Comparison of ENCODE assay signal across 8 cellular contexts in genomic region chr21:33761104-33762036, GRCh38.
DNase-seq lines count a peak whose midpoint lies in the region; ATAC-seq and TF ChIP-seq lines count a peak whose summit lies in the region.

No MANE protein-coding gene starts in this region.

- no peaks in the 10 kb centered on the region for H3K4me1 Mint-ChIP-seq in activated T-helper 2 cell treated with anti-CD3 and anti-CD28 coated beads, Interferon-gamma antibody, Interleukin-2, Interleukin-4, amounts not matched to agents 10 μg/mL and 5 μg/mL and 100 μg/mL, durations not matched to agents 14 hours and 24 hours and 36 hours (ENCODE audit: low read depth)

- no peaks in the 10 kb centered on the region for H3K79me2 ChIP-seq in PC-9 (ENCODE audit: low read depth)

- H3K27me3 ChIP-seq in PC-9 (ENCODE audit: insufficient read depth, low read depth): no peaks in the 10 kb centered on the region

- peak overlapping the region; percentile 47; the same call in 1 of the 2 replicates for H3K4me3 ChIP-seq in PC-9

- H3K9me3 Mint-ChIP-seq in activated T-helper 2 cell treated with anti-CD3 and anti-CD28 coated beads, Interferon-gamma antibody, Interleukin-2, Interleukin-4, amounts not matched to agents 10 μg/mL and 5 μg/mL and 100 μg/mL, durations not matched to agents 14 hours and 24 hours and 36 hours: no peaks in the 10 kb centered on the region

- peak overlapping the region; percentile 56 for H2AFZ ChIP-seq in PC-9

- H3F3A ChIP-seq in PC-9 (ENCODE audit: insufficient read depth, low read depth): peaks cover 19% of the 10 kb centered on the region

- POLR2A ChIA-PET in PC-9 (lab: Charles Lee; ENCODE audit: unreplicated experiment): interaction anchor here (0.7 kb wide), 1 partner anchor 105 kb away, joined by 5 read pairs; no protein-coding TSS in a partner anchor

- no peak for ATAC-seq in GM21825 (IDR thresholded peaks at IDR 0.05; ENCODE audit: unreplicated experiment)
- ATAC-seq in stimulated activated naive CD8-positive, alpha-beta T cell treated with anti-CD3 and anti-CD28 coated beads, Interleukin-15, Interleukin-2, amounts not matched to agents 100 U/mL and 50 U/mL, for 24 hours: no peak

- H3K9me2 ChIP-seq in PC-9 (ENCODE audit: insufficient read depth): no peaks in the 10 kb centered on the region

- intact Hi-C loops in PC-9 (cut with micrococcal nuclease; ENCODE audit: unreplicated experiment): loop anchor here (1.0 to 5.0 kb wide), 4 partner anchors 40 to 119 kb away; partner anchors contain the start of gene ITSN1
- intact Hi-C loops in activated T-helper 2 cell treated with anti-CD3 and anti-CD28 coated beads, Interferon-gamma antibody, Interleukin-2, Interleukin-4, amounts not matched to agents 10 μg/mL and 5 μg/mL and 100 μg/mL, durations not matched to agents 14 hours and 24 hours and 36 hours (cut with micrococcal nuclease): no loop called here

- peak; percentile 97 for DNase-seq in ELR (ENCODE audit: low read depth)
- DNase-seq in PC-9: peak; percentile 37 to 94
- DNase-seq in epithelial cell of prostate (ENCODE audit: low read depth, low spot score): peak; percentile 84
- DNase-seq in myocyte (ENCODE audit: low read depth): peak; percentile 86
- DNase-seq in activated T-helper 2 cell treated with anti-CD3 and anti-CD28 coated beads, Interferon-gamma antibody, Interleukin-2, Interleukin-4, amounts not matched to agents 10 μg/mL and 5 μg/mL and 100 μg/mL, durations not matched to agents 14 hours and 24 hours and 36 hours (ENCODE audit: low spot score): no peak
- DNase-seq in stimulated activated naive CD8-positive, alpha-beta T cell treated with anti-CD3 and anti-CD28 coated beads, Interleukin-15, Interleukin-2, amounts not matched to agents 100 U/mL and 50 U/mL, for 24 hours: no peak
- DNase-seq in GOT3 (lab: John Stamatoyannopoulos, UW): no peak

- no peaks in the 10 kb centered on the region for H3K36me3 Mint-ChIP-seq in activated T-helper 2 cell treated with anti-CD3 and anti-CD28 coated beads, Interferon-gamma antibody, Interleukin-2, Interleukin-4, amounts not matched to agents 10 μg/mL and 5 μg/mL and 100 μg/mL, durations not matched to agents 14 hours and 24 hours and 36 hours (ENCODE audit: low read depth)

- H3K9me3 ChIP-seq in PC-9 (ENCODE audit: insufficient read depth, low read depth): no peaks in the 10 kb centered on the region

- H3K27ac ChIP-seq in PC-9 (peak overlapping the region; percentile 92), epithelial cell of prostate (peak overlapping the region; percentile 58)

- no peaks in the 10 kb centered on the region for H3K36me3 ChIP-seq in PC-9 (ENCODE audit: low read depth)

- peaks cover 33% of the 10 kb centered on the region for H3K4me1 ChIP-seq in PC-9 (replicated peaks; ENCODE audit: insufficient read depth)

- H3K4me2 ChIP-seq in PC-9: peak overlapping the region; percentile 80

- no peak overlapping the region for H3K4me3 Mint-ChIP-seq in activated T-helper 2 cell treated with anti-CD3 and anti-CD28 coated beads, Interferon-gamma antibody, Interleukin-2, Interleukin-4, amounts not matched to agents 10 μg/mL and 5 μg/mL and 100 μg/mL, durations not matched to agents 14 hours and 24 hours and 36 hours (ENCODE audit: low read depth)

- TF ChIP-seq CTCF in PC-9 (conservative IDR thresholded peaks at IDR 0.05): no peak

- no peak overlapping the region for H3K27ac Mint-ChIP-seq in activated T-helper 2 cell treated with anti-CD3 and anti-CD28 coated beads, Interferon-gamma antibody, Interleukin-2, Interleukin-4, amounts not matched to agents 10 μg/mL and 5 μg/mL and 100 μg/mL, durations not matched to agents 14 hours and 24 hours and 36 hours

- TSS peak; percentile 95 for BruUV-seq in PC-9 (replicated peaks; lab: Mats Ljungman, UMichigan)

- H3K27me3 Mint-ChIP-seq in activated T-helper 2 cell treated with anti-CD3 and anti-CD28 coated beads, Interferon-gamma antibody, Interleukin-2, Interleukin-4, amounts not matched to agents 10 μg/mL and 5 μg/mL and 100 μg/mL, durations not matched to agents 14 hours and 24 hours and 36 hours (ENCODE audit: low read depth): no peaks in the 10 kb centered on the region

- CTCF ChIA-PET in PC-9 (lab: Charles Lee): interaction anchor here (0.7 kb wide), 1 partner anchor 199 kb away, joined by 10 read pairs; no protein-coding TSS in a partner anchor

- no peaks in the 10 kb centered on the region for H4K20me1 ChIP-seq in PC-9 (ENCODE audit: insufficient read depth)

Comparison
In these comparisons a context has a peak if more than half of its experiments do, and no peak if none do; other contexts are left out.
1. DNase-seq: peak in ELR (single experiment), PC-9 (2 of 2), epithelial cell of prostate (single experiment) and myocyte (single experiment); none in activated T-helper 2 cell treated with anti-CD3 and anti-CD28 coated beads, Interferon-gamma antibody, Interleukin-2, Interleukin-4, amounts not matched to agents 10 μg/mL and 5 μg/mL and 100 μg/mL, durations not matched to agents 14 hours and 24 hours and 36 hours (single experiment), stimulated activated naive CD8-positive, alpha-beta T cell treated with anti-CD3 and anti-CD28 coated beads, Interleukin-15, Interleukin-2, amounts not matched to agents 100 U/mL and 50 U/mL, for 24 hours (single experiment) and GOT3 (single experiment).